Comparison of ENCODE assay signal across 9 cellular contexts in the genomic region with DNA sequence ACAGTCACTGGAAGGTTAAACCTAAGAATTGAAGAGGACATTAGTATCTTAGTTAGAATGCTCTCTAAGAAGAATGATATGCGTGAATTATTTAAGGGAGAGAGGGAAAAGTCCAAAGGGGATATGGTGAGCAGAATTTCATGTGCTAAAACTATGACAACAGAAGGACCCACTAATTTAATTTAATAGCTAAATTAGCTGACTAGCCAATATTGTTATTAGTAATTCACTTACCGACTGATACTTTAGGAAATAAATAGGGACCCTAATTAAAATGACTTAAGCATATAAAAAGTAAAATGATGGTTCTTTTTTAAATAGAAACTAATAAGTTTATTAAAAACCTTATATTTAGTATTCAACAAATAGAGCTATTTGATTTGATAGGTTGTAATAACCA.
"Had no signal": no experiment of that assay in that cellular context is flagged by ENCODE, and none has a peak within 500 bp of the region (broad histone marks: within the 10 kb centered on the region; RNA-seq: fewer than 3 reads in every experiment).

No MANE protein-coding gene starts in this region.

- FAIRE-seq: HTR-8/SVneo had no signal

- H3K4me1 ChIP-seq: HAP-1 had no signal

- H3K9ac ChIP-seq: GM23248, KMS-11 had no signal

- DNase-seq: GM23248, GOT3, H7, HFFc6, KBM-7 had no signal

- ATAC-seq: HCT116 had no signal

- H3K36me3 ChIP-seq: HAP-1 had no signal

- H3K4me3 ChIP-seq: GM23248, HAP-1 had no signal

- H3K4me2 ChIP-seq: KMS-11 had no signal

- H3K4me3 Mint-ChIP-seq: HFFc6 had no signal

- H3K27ac ChIP-seq: GM23248, KMS-11 had no signal

- H3K27ac Mint-ChIP-seq: HFFc6 had no signal

- H2AFZ ChIP-seq: GM23248 had no signal
